23 cellular contexts compared by ENCODE assay signal in the genomic region with DNA sequence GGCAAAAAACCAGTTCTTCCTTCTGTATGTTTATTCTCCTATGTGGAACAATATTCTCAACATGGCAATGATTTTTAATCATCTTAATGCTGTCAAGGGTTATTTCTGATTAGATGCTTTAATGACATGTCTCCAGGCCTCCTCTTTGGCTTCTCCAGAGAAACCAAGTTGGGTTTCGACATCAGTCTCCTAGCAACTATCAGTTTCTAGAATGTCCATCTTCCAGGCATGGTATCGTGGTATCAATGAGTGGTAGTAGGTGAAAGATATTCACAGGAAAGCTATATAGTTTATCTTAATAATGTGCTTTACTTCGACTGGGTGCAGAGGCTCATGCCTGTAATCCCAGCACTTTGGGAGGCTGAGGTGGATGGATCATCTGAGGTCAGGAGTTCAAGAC.
A peak's percentile ranks its signal among the peaks of the same experiment; 100 is the strongest.
DNase-seq lines count a peak whose midpoint lies in the region; ATAC-seq and TF ChIP-seq lines count a peak whose summit lies in the region.
"Had no signal": no experiment of that assay in that cellular context is flagged by ENCODE, and none has a peak within 500 bp of the region (broad histone marks: within the 10 kb centered on the region; RNA-seq: fewer than 3 reads in every experiment).

No MANE protein-coding gene starts in this region.

- DNase-seq in amniotic epithelial cell (ENCODE audit: low read depth) (peak; percentile 79), lung (ENCODE audit: low spot score) (peak; percentile 0), LoVo (ENCODE audit: low spot score) (no peak), COLO829 (ENCODE audit: low spot score) (no peak), progenitor cell of endocrine pancreas (ENCODE audit: low spot score, unreplicated experiment) (no peak)
- DNase-seq: AML-193; Calu3; CD8-positive, alpha-beta T cell; DMS79 treated with DMSO at 0.1 percent for 48 hours; NCI-H1092 treated with DMSO at 0.1 percent for 48 hours; NCI-H1436; NCI-H187 treated with DMSO at 0.1 percent for 48 hours; NCI-H2171 treated with DMSO at 0.1 percent for 48 hours; NCI-H524; NCI-H82; Right ventricle myocardium superior; RPMI8226 had no signal

- H3K27ac ChIP-seq in BLaER1 treated with 17β-estradiol and CSF1 and Interleukin-3, amounts not matched to agents 10 nM and 100 nM: no peak overlapping the region
- no peak overlapping the region for H3K27ac ChIP-seq in lung (ENCODE audit: low read depth in 1 of 2, low read length in 1 of 2)
- H3K27ac ChIP-seq: C4-2B, HL-60, SJSA1 had no signal

- H3K4me1 Mint-ChIP-seq in progenitor cell of endocrine pancreas (ENCODE audit: low read depth): peaks cover 3% of the 10 kb centered on the region
- H3K4me1 Mint-ChIP-seq: IgD-negative memory B cell had no signal

- 89 to 96% methylated on average over 3 of the region's 3 CpGs for WGBS in lung, 2 donors

- no peaks in the 10 kb centered on the region for H3K27me3 Mint-ChIP-seq in progenitor cell of endocrine pancreas
- H3K27me3 Mint-ChIP-seq: IgD-negative memory B cell had no signal

- no peaks in the 10 kb centered on the region for H3K27me3 ChIP-seq in BLaER1 treated with 17β-estradiol and CSF1 and Interleukin-3, amounts not matched to agents 10 nM and 100 nM
- H3K27me3 ChIP-seq in Loucy (ENCODE audit: insufficient read depth, low read length, poor library complexity, severe bottlenecking) (no peaks in the 10 kb centered on the region), lung (ENCODE audit: control insufficient read depth, insufficient read depth) (no peaks in the 10 kb centered on the region)
- H3K27me3 ChIP-seq: SJSA1 had no signal

- peaks cover 4 to 23% (median 16%) of the 10 kb centered on the region in 11 experiments for H3K9me3 ChIP-seq in BLaER1 treated with 17β-estradiol and CSF1 and Interleukin-3, amounts not matched to agents 10 nM and 100 nM (replicated peaks in 1 of 11)
- no peaks in the 10 kb centered on the region for H3K9me3 ChIP-seq in Loucy (ENCODE audit: insufficient read depth, low read depth, low read length)
- no peaks in the 10 kb centered on the region for H3K9me3 ChIP-seq in lung (ENCODE audit: control insufficient read depth in 2 of 2, insufficient read depth in 1 of 2, low read length in 1 of 2)
- H3K9me3 ChIP-seq: SJSA1 had no signal

- peaks cover 14 to 96% (median 31%) of the 10 kb centered on the region in 11 experiments for H3K36me3 ChIP-seq in BLaER1 treated with 17β-estradiol and CSF1 and Interleukin-3, amounts not matched to agents 10 nM and 100 nM
- H3K36me3 ChIP-seq in Loucy (ENCODE audit: insufficient read depth, low read length): peaks cover 7% of the 10 kb centered on the region; the same call in 1 of the 2 replicates
- H3K36me3 ChIP-seq in lung (ENCODE audit: control insufficient read depth in 2 of 2, insufficient read depth in 2 of 2, low read length in 2 of 2): peaks cover 5 to 6% of the 10 kb centered on the region in 2 donors
- H3K36me3 ChIP-seq: SJSA1 had no signal

- no peak overlapping the region for H2AFZ ChIP-seq in Loucy (ENCODE audit: low read length)

- no peaks in the 10 kb centered on the region for H3K9me2 ChIP-seq in Loucy (replicated peaks; ENCODE audit: low read depth, low read length)

- H3K36me3 Mint-ChIP-seq in progenitor cell of endocrine pancreas (ENCODE audit: insufficient read depth): peaks cover 18% of the 10 kb centered on the region

- H3F3A ChIP-seq in Loucy (ENCODE audit: low read depth): peaks cover 7% of the 10 kb centered on the region

- H3K4me3 Mint-ChIP-seq in progenitor cell of endocrine pancreas (ENCODE audit: low read depth): no peak overlapping the region
- H3K4me3 Mint-ChIP-seq: CD8-positive, alpha-beta T cell; IgD-negative memory B cell had no signal

- no peaks in the 10 kb centered on the region for H4K20me1 ChIP-seq in BLaER1 treated with 17β-estradiol and CSF1 and Interleukin-3, amounts not matched to agents 10 nM and 100 nM
- H4K20me1 ChIP-seq in Loucy (ENCODE audit: insufficient read depth, low read length, poor library complexity, severe bottlenecking): no peaks in the 10 kb centered on the region

- no peak for ATAC-seq in lung (ENCODE audit: insufficient read depth, low FRiP score)
- ATAC-seq: CD8-positive, alpha-beta T cell had no signal

- H3K9ac ChIP-seq in BLaER1 treated with 17β-estradiol and CSF1 and Interleukin-3, amounts not matched to agents 10 nM and 100 nM: no peak overlapping the region
- H3K9ac ChIP-seq in Loucy (ENCODE audit: low read depth, low read length, poor library complexity, severe bottlenecking): peak overlapping the region; percentile 52

- H3K79me2 ChIP-seq in Loucy (ENCODE audit: insufficient read depth, low read length): no peaks in the 10 kb centered on the region

- H3K4me1 ChIP-seq in BLaER1 treated with 17β-estradiol and CSF1 and Interleukin-3, amounts not matched to agents 10 nM and 100 nM: peaks cover 0 to 25% (median 14%) of the 10 kb centered on the region in 10 experiments; a peak in 14 of 20 replicates
- peaks cover 32% of the 10 kb centered on the region for H3K4me1 ChIP-seq in Loucy (ENCODE audit: insufficient read depth, low read length, poor library complexity, severe bottlenecking)
- no peaks in the 10 kb centered on the region for H3K4me1 ChIP-seq in lung (ENCODE audit: control insufficient read depth in 2 of 2, insufficient read depth in 2 of 2, low read length in 2 of 2)
- H3K4me1 ChIP-seq: SJSA1 had no signal

- no peak for TF ChIP-seq CTCF in Loucy (conservative IDR thresholded peaks at IDR 0.05; ENCODE audit: low read length)
- no peak for TF ChIP-seq CTCF in lung (IDR thresholded peaks at IDR 0.05; ENCODE audit: control extremely low read depth, extremely low read depth)
- TF ChIP-seq CTCF in progenitor cell of endocrine pancreas (IDR thresholded peaks at IDR 0.05; ENCODE audit: unreplicated experiment): no peak

- peak overlapping the region in 6 of 11 experiments; percentile 16 to 50 (median 44); a peak in 10 of 22 replicates for H3K4me2 ChIP-seq in BLaER1 treated with 17β-estradiol and CSF1 and Interleukin-3, amounts not matched to agents 10 nM and 100 nM
- H3K4me2 ChIP-seq in Loucy (ENCODE audit: low read depth, low read length, poor library complexity, severe bottlenecking): peak overlapping the region; percentile 64

- H3K27ac Mint-ChIP-seq in progenitor cell of endocrine pancreas: no peak overlapping the region
- H3K27ac Mint-ChIP-seq: CD8-positive, alpha-beta T cell; IgD-negative memory B cell had no signal

- no peaks in the 10 kb centered on the region for H3K9me3 Mint-ChIP-seq in progenitor cell of endocrine pancreas (ENCODE audit: low read depth)
- H3K9me3 Mint-ChIP-seq: CD8-positive, alpha-beta T cell; IgD-negative memory B cell had no signal

- H3K4me3 ChIP-seq in BLaER1 treated with 17β-estradiol and CSF1 and Interleukin-3, amounts not matched to agents 10 nM and 100 nM: no peak overlapping the region
- peak overlapping the region; percentile 47 for H3K4me3 ChIP-seq in Loucy (ENCODE audit: low read length, poor library complexity, severe bottlenecking)
- H3K4me3 ChIP-seq in lung: no peak overlapping the region
- H3K4me3 ChIP-seq: SJSA1 had no signal

Comparison
In these comparisons a context has a peak if more than half of its experiments do, and no peak if none do; other contexts are left out.
1. DNase-seq: peak in amniotic epithelial cell (single experiment) and lung (single experiment); none in LoVo (single experiment), COLO829 (single experiment) and progenitor cell of endocrine pancreas (single experiment).